In the genomic region with DNA sequence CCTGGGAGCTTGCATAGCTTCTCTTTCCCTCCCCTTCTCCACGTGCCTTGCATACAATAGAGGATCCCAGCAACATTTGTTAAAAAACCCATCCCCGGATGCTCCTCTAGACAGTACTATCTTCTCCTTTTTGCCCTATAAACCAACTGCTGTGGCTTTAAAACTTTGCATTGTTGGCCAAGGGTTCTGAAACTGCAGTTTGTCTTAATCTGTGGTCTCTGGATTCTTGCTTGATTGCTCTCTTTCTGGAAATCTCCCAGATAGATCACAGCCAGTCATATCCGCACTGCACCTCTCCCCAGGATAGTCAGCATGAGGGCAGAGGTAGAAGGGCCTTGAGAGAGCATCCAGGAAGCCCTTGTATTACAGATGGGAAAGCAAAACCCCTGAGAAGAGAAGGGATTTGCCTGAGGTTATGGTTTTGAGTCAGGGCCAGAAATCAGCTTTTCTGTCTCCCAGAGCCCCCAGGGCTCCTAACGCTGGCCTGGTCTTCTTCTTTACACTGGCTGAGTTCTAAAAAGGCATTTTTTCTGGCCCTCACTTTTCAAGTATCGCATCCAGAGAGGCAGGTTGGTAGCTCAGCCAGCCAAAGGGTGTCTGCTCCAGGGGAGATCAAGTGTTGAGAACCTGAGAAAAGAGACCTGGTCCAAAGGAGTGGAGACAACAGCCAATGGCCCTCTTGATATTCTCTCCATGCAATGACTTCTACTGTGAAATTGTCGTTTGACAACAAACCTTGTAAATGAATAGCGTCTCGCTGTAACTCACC, we compare ENCODE assay signal across 12 cellular contexts.
DNase-seq lines count a peak whose midpoint lies in the region; ATAC-seq and TF ChIP-seq lines count a peak whose summit lies in the region.
"Had no signal": no experiment of that assay in that cellular context is flagged by ENCODE, and none has a peak within 500 bp of the region (broad histone marks: within the 10 kb centered on the region; RNA-seq: fewer than 3 reads in every experiment).

No MANE protein-coding gene starts in this region.

- WGBS in SK-N-SH (ENCODE audit: low lambda C conversion rate), result 62% methylated on average over 8 of the region's 8 CpGs

- H3K4me1 ChIP-seq in SK-N-SH (ENCODE audit: control insufficient read depth in 1 of 2, insufficient read depth in 2 of 2, low read depth in 1 of 2, low read length in 1 of 2), result peaks cover 22 to 30% of the 10 kb centered on the region in 2 experiments
- H3K4me1 ChIP-seq in skeletal muscle tissue (ENCODE audit: control insufficient read depth in 3 of 3, insufficient read depth in 3 of 3, low read length in 3 of 3), result peaks cover 28 to 49% (median 41%) of the 10 kb centered on the region in 3 donors

- DNase-seq in ELR (ENCODE audit: low read depth) (peak; percentile 94), SK-N-SH (no peak), fibroblast of pulmonary artery (ENCODE audit: low read depth) (peak; percentile 58), CD1c-positive myeloid dendritic cell (ENCODE audit: extremely low spot score) (no peak), natural killer cell (no peak)
- no peak for DNase-seq in stimulated activated naive CD4-positive, alpha-beta T cell (lab: John Stamatoyannopoulos, UW)
- DNase-seq: caudate nucleus, NCI-H2171 treated with DMSO at 0.1 percent for 48 hours had no signal

- CTCF ChIA-PET in SK-N-SH (lab: Yijun Ruan, JAX), result interaction anchor here (0.8 to 2.7 kb wide), 5 partner anchors 9 to 360 kb away, joined by 3 to 20 read pairs (median 3); no protein-coding TSS in a partner anchor

- no peak for TF ChIP-seq RAD21 in SK-N-SH (IDR thresholded peaks at IDR 0.05; ENCODE audit: low read length)

- no peaks in the 10 kb centered on the region for H4K20me1 ChIP-seq in SK-N-SH (ENCODE audit: insufficient read depth)

- ATAC-seq in HG02852 (IDR thresholded peaks at IDR 0.05; ENCODE audit: unreplicated experiment), result no peak
- no peak for ATAC-seq in natural killer cell

- no peaks in the 10 kb centered on the region for H3K9me2 ChIP-seq in SK-N-SH

- H3F3A ChIP-seq in SK-N-SH (replicated peaks; ENCODE audit: insufficient read depth), result peaks cover 23% of the 10 kb centered on the region

- no peak overlapping the region for H3K4me3 ChIP-seq in SK-N-SH (ENCODE audit: low read depth in 2 of 2, low read length in 1 of 2)
- no peak overlapping the region for H3K4me3 ChIP-seq in fibroblast of pulmonary artery (replicated peaks; ENCODE audit: low read depth, low read length)
- no peak overlapping the region for H3K4me3 ChIP-seq in skeletal muscle tissue (ENCODE audit: low read length in 3 of 3)

- H3K9me3 Mint-ChIP-seq in natural killer cell, result no peaks in the 10 kb centered on the region
- H3K9me3 Mint-ChIP-seq: activated T-helper 2 cell treated with anti-CD3 and anti-CD28 coated beads, Interferon-gamma antibody, Interleukin-2, Interleukin-4, amounts not matched to agents 10 μg/mL and 5 μg/mL and 100 μg/mL, durations not matched to agents 14 hours and 24 hours and 36 hours; T-helper 1 cell treated with Interleukin-12 subunit alpha and Interleukin-12 subunit beta and Interleukin-4 antibody, amounts not matched to agents 30 μg/mL and 1 μg/mL, for 36 hours had no signal

- H3K27me3 Mint-ChIP-seq in natural killer cell (ENCODE audit: low read depth in 2 of 2), result peaks cover 7 to 28% of the 10 kb centered on the region in 2 donors

- no peaks in the 10 kb centered on the region for H3K36me3 Mint-ChIP-seq in natural killer cell

- no peaks in the 10 kb centered on the region for H3K4me1 Mint-ChIP-seq in natural killer cell

- H3K4me3 Mint-ChIP-seq in natural killer cell, result no peak overlapping the region
- H3K4me3 Mint-ChIP-seq: T-helper 1 cell treated with Interleukin-12 subunit alpha and Interleukin-12 subunit beta and Interleukin-4 antibody, amounts not matched to agents 30 μg/mL and 1 μg/mL, for 36 hours had no signal

- H3K4me2 ChIP-seq in SK-N-SH, result peak overlapping the region; percentile 41

- peak overlapping the region; percentile 71 to 79 for H3K27ac ChIP-seq in SK-N-SH (ENCODE audit: low read depth in 2 of 2, low read length in 1 of 2)
- H3K27ac ChIP-seq in skeletal muscle tissue (ENCODE audit: low read depth, low read length), result peak overlapping the region; percentile 34

- no peaks in the 10 kb centered on the region for H3K36me3 ChIP-seq in SK-N-SH (replicated peaks in 1 of 2; ENCODE audit: control insufficient read depth in 1 of 2, insufficient read depth in 2 of 2, low read length in 1 of 2)
- H3K36me3 ChIP-seq in skeletal muscle tissue (ENCODE audit: control insufficient read depth in 3 of 3, insufficient read depth in 3 of 3, low read length in 3 of 3), result no peaks in the 10 kb centered on the region

- H3K27me3 ChIP-seq in SK-N-SH (ENCODE audit: insufficient read depth) (no peaks in the 10 kb centered on the region), skeletal muscle tissue (ENCODE audit: control insufficient read depth in 3 of 3, insufficient read depth in 3 of 3, low read length in 3 of 3) (no peaks in the 10 kb centered on the region)

- H3K9ac ChIP-seq in SK-N-SH (peak overlapping the region; percentile 25; the same call in 1 of the 2 replicates), skeletal muscle tissue (ENCODE audit: low read depth in 1 of 3, low read length in 3 of 3) (no peak overlapping the region)

- intact Hi-C loops in natural killer cell (cut with micrococcal nuclease), result no loop called here

- no peak overlapping the region for H3K27ac Mint-ChIP-seq in natural killer cell
- H3K27ac Mint-ChIP-seq: activated T-helper 2 cell treated with anti-CD3 and anti-CD28 coated beads, Interferon-gamma antibody, Interleukin-2, Interleukin-4, amounts not matched to agents 10 μg/mL and 5 μg/mL and 100 μg/mL, durations not matched to agents 14 hours and 24 hours and 36 hours; T-helper 1 cell treated with Interleukin-12 subunit alpha and Interleukin-12 subunit beta and Interleukin-4 antibody, amounts not matched to agents 30 μg/mL and 1 μg/mL, for 36 hours had no signal

- TF ChIP-seq CTCF in SK-N-SH (IDR thresholded peaks at IDR 0.05), result no peak
- TF ChIP-seq CTCF in fibroblast of pulmonary artery (IDR thresholded peaks at IDR 0.05; ENCODE audit: low read length, missing control alignments), result no peak
- no peak for TF ChIP-seq CTCF in natural killer cell (IDR thresholded peaks at IDR 0.05)

- H3K9me3 ChIP-seq in SK-N-SH (no peaks in the 10 kb centered on the region), skeletal muscle tissue (ENCODE audit: control insufficient read depth in 3 of 3, low read length in 3 of 3) (no peaks in the 10 kb centered on the region)

- no peaks in the 10 kb centered on the region for H3K79me2 ChIP-seq in SK-N-SH (ENCODE audit: insufficient read depth)

- POLR2A ChIA-PET in SK-N-SH (lab: Yijun Ruan, JAX), result no interaction called here

- H2AFZ ChIP-seq in SK-N-SH (ENCODE audit: low read depth), result no peak overlapping the region

- peak in 1 of 2 experiments; percentile 73; a peak in 1 of 4 replicates for TF ChIP-seq EP300 in SK-N-SH (IDR thresholded peaks at IDR 0.05; ENCODE audit: borderline replicate concordance in 1 of 2, low read depth in 1 of 2, low read length in 1 of 2)

TF ChIP-seq in SK-N-SH, 30 proteins besides CTCF, POLR2A, EP300 and RAD21:
- TF ChIP-seq FOSL2 (IDR thresholded peaks at IDR 0.05; ENCODE audit: borderline replicate concordance, low read depth), result 0 out of 2 replicates have a peak, but pooled peaks have one; percentile 40
- 0 out of 2 replicates have a peak, but pooled peaks have one; percentile 19 for TF ChIP-seq ELF1 (IDR thresholded peaks at IDR 0.05)
- TF ChIP-seq, protein P1, sequence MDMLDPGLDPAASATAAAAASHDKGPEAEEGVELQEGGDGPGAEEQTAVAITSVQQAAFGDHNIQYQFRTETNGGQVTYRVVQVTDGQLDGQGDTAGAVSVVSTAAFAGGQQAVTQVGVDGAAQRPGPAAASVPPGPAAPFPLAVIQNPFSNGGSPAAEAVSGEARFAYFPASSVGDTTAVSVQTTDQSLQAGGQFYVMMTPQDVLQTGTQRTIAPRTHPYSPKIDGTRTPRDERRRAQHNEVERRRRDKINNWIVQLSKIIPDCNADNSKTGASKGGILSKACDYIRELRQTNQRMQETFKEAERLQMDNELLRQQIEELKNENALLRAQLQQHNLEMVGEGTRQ (IDR thresholded peaks at IDR 0.05; ENCODE audit: borderline replicate concordance, low read depth, low read length), result no peak
- TF ChIP-seq JUND (IDR thresholded peaks at IDR 0.05), result peak; percentile 58
- TF ChIP-seq, protein P2, sequence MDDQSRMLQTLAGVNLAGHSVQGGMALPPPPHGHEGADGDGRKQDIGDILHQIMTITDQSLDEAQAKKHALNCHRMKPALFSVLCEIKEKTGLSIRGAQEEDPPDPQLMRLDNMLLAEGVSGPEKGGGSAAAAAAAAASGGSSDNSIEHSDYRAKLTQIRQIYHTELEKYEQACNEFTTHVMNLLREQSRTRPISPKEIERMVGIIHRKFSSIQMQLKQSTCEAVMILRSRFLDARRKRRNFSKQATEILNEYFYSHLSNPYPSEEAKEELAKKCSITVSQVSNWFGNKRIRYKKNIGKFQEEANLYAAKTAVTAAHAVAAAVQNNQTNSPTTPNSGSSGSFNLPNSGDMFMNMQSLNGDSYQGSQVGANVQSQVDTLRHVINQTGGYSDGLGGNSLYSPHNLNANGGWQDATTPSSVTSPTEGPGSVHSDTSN (IDR thresholded peaks at IDR 0.05), result peak; percentile 87
- TF ChIP-seq, protein P3, sequence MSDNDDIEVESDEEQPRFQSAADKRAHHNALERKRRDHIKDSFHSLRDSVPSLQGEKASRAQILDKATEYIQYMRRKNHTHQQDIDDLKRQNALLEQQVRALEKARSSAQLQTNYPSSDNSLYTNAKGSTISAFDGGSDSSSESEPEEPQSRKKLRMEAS (IDR thresholded peaks at IDR 0.05; ENCODE audit: low read depth), result peak; percentile 89
- TF ChIP-seq RXRA (IDR thresholded peaks at IDR 0.05; ENCODE audit: borderline replicate concordance, low read depth), result peak; percentile 72; the same call in 1 of the 2 replicates
- no peak for TF ChIP-seq EZH2phosphoT487 (IDR thresholded peaks at IDR 0.05; ENCODE audit: borderline replicate concordance, low read depth)
- TF ChIP-seq TCF12 (IDR thresholded peaks at IDR 0.05), result peak; percentile 76
- TF ChIP-seq YY1 (IDR thresholded peaks at IDR 0.05; ENCODE audit: low read depth), result no peak
- peak; percentile 54; the same call in 1 of the 2 replicates for TF ChIP-seq POLR2AphosphoS5 (IDR thresholded peaks at IDR 0.05; ENCODE audit: low read depth, low read length)
- peak; percentile 69; the same call in 1 of the 2 replicates for TF ChIP-seq TEAD4 (IDR thresholded peaks at IDR 0.05; ENCODE audit: borderline replicate concordance, insufficient read depth)
- peak; percentile 78; the same call in 1 of the 2 replicates for TF ChIP-seq NFIC (IDR thresholded peaks at IDR 0.05; ENCODE audit: borderline replicate concordance)

Comparison
In these comparisons a context has a peak if more than half of its experiments do, and no peak if none do; other contexts are left out.
1. DNase-seq: peak in ELR (single experiment) and fibroblast of pulmonary artery (single experiment); none in SK-N-SH (single experiment), CD1c-positive myeloid dendritic cell (single experiment), natural killer cell (single experiment) and stimulated activated naive CD4-positive, alpha-beta T cell (0 of 6).